9 cellular contexts compared by ENCODE assay signal in genomic region chrX:1661048-1661921, GRCh38. TPM values are rescaled to one million over a fixed set of nuclear protein-coding genes. Genes with fewer than 3 reads are reported as not detected.
DNase-seq lines count a peak whose midpoint lies in the region; ATAC-seq and TF ChIP-seq lines count a peak whose summit lies in the region.
"Had no signal": no experiment of that assay in that cellular context is flagged by ENCODE, and none has a peak within 500 bp of the region (broad histone marks: within the 10 kb centered on the region; RNA-seq: fewer than 3 reads in every experiment).

No MANE protein-coding gene starts in this region.

- intact Hi-C loops in PC-9 (cut with micrococcal nuclease; ENCODE audit: unreplicated experiment), result no loop called here

- peak; percentile 25 to 83 for DNase-seq in activated CD4-positive, alpha-beta T cell treated with anti-CD3 and anti-CD28 coated beads for 24 hours (ENCODE audit: low read depth in 2 of 2)
- peak; percentile 95 for DNase-seq in germinal center (ENCODE audit: low spot score)
- DNase-seq in stimulated activated CD4-positive, alpha-beta T cell treated with anti-CD3 and anti-CD28 coated beads, Interleukin-15, amount 100 ng/mL, for 24 hours, result peak; percentile 93
- no peak for DNase-seq in PC-9

- H3F3A ChIP-seq in PC-9 (ENCODE audit: insufficient read depth, low read depth), result no peaks in the 10 kb centered on the region

- ATAC-seq in GM18868 (IDR thresholded peaks at IDR 0.05; ENCODE audit: unreplicated experiment) (peak; percentile 90), HG03108 (IDR thresholded peaks at IDR 0.05; ENCODE audit: unreplicated experiment) (peak; percentile 84), GM21737 (IDR thresholded peaks at IDR 0.05; ENCODE audit: unreplicated experiment) (no peak), gastroesophageal sphincter (no peak)

- H3K27ac ChIP-seq in PC-9, result no peak overlapping the region
- no peak overlapping the region for H3K27ac ChIP-seq in gastroesophageal sphincter

- H4K20me1 ChIP-seq in PC-9 (ENCODE audit: insufficient read depth), result no peaks in the 10 kb centered on the region

- H3K27me3 ChIP-seq in PC-9 (ENCODE audit: insufficient read depth, low read depth), result peaks cover 41% of the 10 kb centered on the region
- H3K27me3 ChIP-seq in gastroesophageal sphincter, result no peaks in the 10 kb centered on the region

- TF ChIP-seq EP300 in gastroesophageal sphincter (IDR thresholded peaks at IDR 0.05), result no peak

- H3K4me2 ChIP-seq in PC-9, result no peak overlapping the region

- TF ChIP-seq CTCF in PC-9 (conservative IDR thresholded peaks at IDR 0.05) (no peak), gastroesophageal sphincter (IDR thresholded peaks at IDR 0.05) (no peak)

- whole genome bisulfite sequencing in gastroesophageal sphincter (ENCODE audit: low coverage in 1 of 2), 2 donors, result 62 to 69% methylated on average over 5 to 7 of the region's 16 CpGs

- no peak overlapping the region for H2AFZ ChIP-seq in PC-9

- no peak overlapping the region for H3K4me3 ChIP-seq in PC-9
- peak overlapping the region in 1 of 2 donors; percentile 5 for H3K4me3 ChIP-seq in gastroesophageal sphincter

- H3K9me3 ChIP-seq in PC-9 (ENCODE audit: insufficient read depth, low read depth) (no peaks in the 10 kb centered on the region), gastroesophageal sphincter (peaks cover 0 to 8% (median 0%) of the 10 kb centered on the region in 3 donors)

- CTCF ChIA-PET in PC-9 (lab: Charles Lee), result no interaction called here

- POLR2A ChIA-PET in PC-9 (lab: Charles Lee; ENCODE audit: unreplicated experiment), result no interaction called here

- TF ChIP-seq POLR2A in gastroesophageal sphincter (IDR thresholded peaks at IDR 0.05), result no peak

- H3K36me3 ChIP-seq in PC-9 (ENCODE audit: low read depth), result no peaks in the 10 kb centered on the region
- H3K36me3 ChIP-seq in gastroesophageal sphincter, result no peaks in the 10 kb centered on the region

- H3K79me2 ChIP-seq in PC-9 (ENCODE audit: low read depth), result no peaks in the 10 kb centered on the region

- no peaks in the 10 kb centered on the region for H3K4me1 ChIP-seq in PC-9 (replicated peaks; ENCODE audit: insufficient read depth)
- peaks cover 0 to 11% (median 0%) of the 10 kb centered on the region in 3 donors for H3K4me1 ChIP-seq in gastroesophageal sphincter

- no TSS peak for BruUV-seq in PC-9 (replicated peaks; lab: Mats Ljungman, UMichigan)

- H3K9me2 ChIP-seq in PC-9 (ENCODE audit: insufficient read depth), result no peaks in the 10 kb centered on the region

RNA-seq across cellular contexts. Expression of gene ASMT, which starts 46.4 kb away (rescaled TPM):
- not detected in 2 replicates for total RNA-seq in PC-9 (2021)
- total RNA-seq in gastroesophageal sphincter, result 1 to 10 TPM in 1 of 4 donors, not detected in 3; 1.4 TPM
- total RNA-seq: kidney epithelial cell had no signal

Comparison
In these comparisons a context has a peak if more than half of its experiments do, and no peak if none do; other contexts are left out.
1. ATAC-seq: peak in GM18868 (single experiment) and HG03108 (single experiment); none in GM21737 (single experiment) and gastroesophageal sphincter (single experiment).
2. DNase-seq: peak in activated CD4-positive, alpha-beta T cell treated with anti-CD3 and anti-CD28 coated beads for 24 hours (2 of 2), germinal center (single experiment) and stimulated activated CD4-positive, alpha-beta T cell treated with anti-CD3 and anti-CD28 coated beads, Interleukin-15, amount 100 ng/mL, for 24 hours (single experiment); none in PC-9 (0 of 2).